In genomic region chr17:44205962-44206824, GRCh38 we compare ENCODE assay signal across 11 cellular contexts. TPM values are rescaled to one million over a fixed set of nuclear protein-coding genes. Genes with fewer than 3 reads are reported as not detected.
DNase-seq lines count a peak whose midpoint lies in the region; ATAC-seq, FAIRE-seq and TF ChIP-seq lines count a peak whose summit lies in the region.
"Had no signal": no experiment of that assay in that cellular context is flagged by ENCODE, and none has a peak within 500 bp of the region (broad histone marks: within the 10 kb centered on the region; RNA-seq: fewer than 3 reads in every experiment).

No MANE protein-coding gene starts in this region.

- H3K4me3 ChIP-seq in HepG2 (replicated peaks in 1 of 3; ENCODE audit: insufficient read depth in 1 of 3, low read depth in 2 of 3, low read length in 3 of 3): no peak overlapping the region
- no peak overlapping the region for H3K4me3 ChIP-seq in right lobe of liver
- H3K4me3 ChIP-seq in RWPE2 (ENCODE audit: severe bottlenecking): no peak overlapping the region
- H3K4me3 ChIP-seq in fibroblast of mammary gland (ENCODE audit: control insufficient read depth, low read depth, low read length): no peak overlapping the region
- H3K4me3 ChIP-seq: suprapubic skin had no signal

- no peak overlapping the region for H3K4me2 ChIP-seq in HepG2 (ENCODE audit: low read depth, low read length)

- no TSS peak for BruUV-seq in HepG2 (replicated peaks; lab: Mats Ljungman, UMichigan)

- 83% methylated on average over 13 of the region's 13 CpGs for WGBS in HepG2 (ENCODE audit: low lambda C conversion rate)
- 57% methylated on average over 7 of the region's 13 CpGs for WGBS in right lobe of liver (ENCODE audit: insufficient coverage, low coverage, low lambda C conversion rate, missing lambda C conversion rate)

- TF ChIP-seq EP300 in HepG2 (IDR thresholded peaks at IDR 0.05; ENCODE audit: low read depth in 2 of 2, low read length in 2 of 2) (no peak), HepG2 (CRISPR knock-in tag; IDR thresholded peaks at IDR 0.05; ENCODE audit: borderline replicate concordance) (no peak)

- H3K27ac ChIP-seq in HepG2 (ENCODE audit: extremely low read length, insufficient read depth, low read length) (no peak overlapping the region), right lobe of liver (no peak overlapping the region), RWPE2 (ENCODE audit: poor library complexity, severe bottlenecking) (peak overlapping the region; percentile 47)
- H3K27ac ChIP-seq: suprapubic skin had no signal

- peaks cover 23% of the 10 kb centered on the region for H3K4me1 ChIP-seq in HepG2 (ENCODE audit: insufficient read depth, low read length)
- peaks cover 0 to 7% (median 0%) of the 10 kb centered on the region in 4 donors for H3K4me1 ChIP-seq in right lobe of liver
- peaks cover 39% of the 10 kb centered on the region for H3K4me1 ChIP-seq in RWPE2 (ENCODE audit: insufficient read depth, poor library complexity, severe bottlenecking)

- no peak overlapping the region for H2AFZ ChIP-seq in HepG2 (ENCODE audit: low read length)

- H3K36me3 ChIP-seq in HepG2 (replicated peaks in 1 of 2; ENCODE audit: control insufficient read depth in 1 of 2, insufficient read depth in 2 of 2, low read length in 2 of 2) (peaks cover 18 to 39% of the 10 kb centered on the region in 2 experiments), right lobe of liver (peaks cover 0 to 37% (median 15%) of the 10 kb centered on the region in 4 donors), RWPE2 (ENCODE audit: low read depth) (peaks cover 38% of the 10 kb centered on the region)

- H3K9me3 Mint-ChIP-seq in type B pancreatic cell: no peaks in the 10 kb centered on the region

- H3K27ac Mint-ChIP-seq in type B pancreatic cell: peak overlapping the region; percentile 45

- FAIRE-seq in HepG2 (lab: Jason Lieb, UNC): no peak

- POLR2A ChIA-PET in HepG2 (lab: Yijun Ruan, JAX): interaction anchor here (1.2 to 2.1 kb wide), 5 partner anchors 11 to 68 kb away, joined by 3 to 9 read pairs (median 4); partner anchors contain the start of gene TMUB2

- no peaks in the 10 kb centered on the region for H3K27me3 Mint-ChIP-seq in type B pancreatic cell

- in situ Hi-C loops in HepG2 (cut with HindIII; ENCODE audit: extremely low pct_ligation_motif_present, low pct_unique_long_range_greater_than_20kb): no loop called here

- H3K79me2 ChIP-seq in HepG2 (ENCODE audit: insufficient read depth, low read length): no peaks in the 10 kb centered on the region

- H3K4me3 Mint-ChIP-seq in type B pancreatic cell: no peak overlapping the region

- no peaks in the 10 kb centered on the region for H3K27me3 ChIP-seq in HepG2 (ENCODE audit: control insufficient read depth in 1 of 2, insufficient read depth in 2 of 2, low read length in 2 of 2)
- no peaks in the 10 kb centered on the region for H3K27me3 ChIP-seq in right lobe of liver
- no peaks in the 10 kb centered on the region for H3K27me3 ChIP-seq in RWPE2 (ENCODE audit: insufficient read depth, poor library complexity, severe bottlenecking)
- H3K27me3 ChIP-seq: suprapubic skin had no signal

- intact Hi-C loops in HepG2 (cut with micrococcal nuclease; ENCODE audit: unreplicated experiment): no loop called here
- intact Hi-C loops in right lobe of liver (cut with DNase I): no loop called here

- peak; percentile 9 to 16; a peak in 1 of 4 replicates for TF ChIP-seq POLR2A in HepG2 (IDR thresholded peaks at IDR 0.05; ENCODE audit: insufficient read depth in 1 of 2, low read depth in 2 of 2, low read length in 2 of 2)
- TF ChIP-seq POLR2A in right lobe of liver (IDR thresholded peaks at IDR 0.05): no peak

- TF ChIP-seq CTCF in HepG2 (CRISPR knock-in tag; IDR thresholded peaks at IDR 0.05) (no peak), right lobe of liver (IDR thresholded peaks at IDR 0.05) (no peak), RWPE2 (IDR thresholded peaks at IDR 0.05; ENCODE audit: poor library complexity, severe bottlenecking) (no peak), fibroblast of mammary gland (conservative IDR thresholded peaks at IDR 0.05; ENCODE audit: control insufficient read depth, insufficient read depth, low read depth, low read length) (peak; percentile 19), type B pancreatic cell (conservative IDR thresholded peaks at IDR 0.05) (peak; percentile 27)

- H3K9me3 ChIP-seq in HepG2 (ENCODE audit: low read length) (no peaks in the 10 kb centered on the region), right lobe of liver (no peaks in the 10 kb centered on the region), RWPE2 (ENCODE audit: severe bottlenecking) (no peaks in the 10 kb centered on the region)
- H3K9me3 ChIP-seq: suprapubic skin had no signal

- ATAC-seq in HepG2 (0 out of 3 replicates have a peak, but pooled peaks have one; percentile 3), right lobe of liver (no peak), RWPE2 (ENCODE audit: low read depth) (no peak)

- no peak overlapping the region for H3K9ac ChIP-seq in HepG2 (ENCODE audit: insufficient read depth, low read depth, low read length)

- TF ChIP-seq RAD21 in HepG2 (CRISPR knock-in tag; IDR thresholded peaks at IDR 0.05): no peak

- peaks cover 12% of the 10 kb centered on the region for H3K4me1 Mint-ChIP-seq in type B pancreatic cell (ENCODE audit: unreplicated experiment)

- DNase-seq in HepG2 (ENCODE audit: low spot score) (no peak), right lobe of liver (no peak), RWPE2 (ENCODE audit: low spot score) (no peak), fibroblast of mammary gland (ENCODE audit: low read depth) (no peak), type B pancreatic cell (ENCODE audit: extremely low spot score, unreplicated experiment) (no peak), HUDEP-2 (lab: John Stamatoyannopoulos, UW; ENCODE audit: unreplicated experiment in 76 of 76) (no peak), activated gamma-delta T cell (lab: John Stamatoyannopoulos, UW) (no peak), superior temporal gyrus (ENCODE audit: extremely low spot score) (no peak)
- DNase-seq: stimulated activated CD4-positive, alpha-beta T cell treated with anti-CD3 and anti-CD28 coated beads, Interleukin-2, amount 100 ng/mL, for 24 hours had no signal

- no peaks in the 10 kb centered on the region for H4K20me1 ChIP-seq in HepG2 (ENCODE audit: insufficient read depth, low read length)

- H3K36me3 Mint-ChIP-seq in type B pancreatic cell: peaks cover 8% of the 10 kb centered on the region

- CTCF ChIA-PET in HepG2 (lab: Yijun Ruan, JAX; ENCODE audit: low intra/inter-chr PET ratio, low total read pairs): no interaction called here

RNA-seq across cellular contexts. Expression of gene ATXN7L3, which starts 6.5 kb away (rescaled TPM):
- total RNA-seq in HepG2 (2016; rRNA removed; fragmentation: Illumina TruSeq; extraction: Trizol) (45.7 and 59.1 TPM in 2 replicates), right lobe of liver (10 to 100 TPM; 20.3 to 26.8 (median 22.1) TPM), type B pancreatic cell (ENCODE audit: low replicate concordance) (96.7 and 111 TPM in 2 replicates)
- total RNA-seq in HepG2 (2016; cell fraction: cytosol; rRNA removed; fragmentation: Illumina TruSeq; extraction: Trizol; ENCODE audit: low read depth): 12.2 and 14.1 TPM in 2 replicates
- 42.7 and 60.0 TPM in 2 replicates for total RNA-seq in HepG2 (2016; cell fraction: insoluble cytoplasmic fraction; rRNA removed; fragmentation: Illumina TruSeq; extraction: Trizol)
- 45.9 and 46.8 TPM in 2 replicates for total RNA-seq in HepG2 (2016; cell fraction: membrane; rRNA removed; fragmentation: Illumina TruSeq; extraction: Trizol)
- total RNA-seq in HepG2 (2016; cell fraction: nucleus; rRNA removed; fragmentation: Illumina TruSeq; extraction: Trizol): 42.7 and 44.6 TPM in 2 replicates
- 44.5 and 49.3 TPM in 2 replicates for polyA plus RNA-seq in HepG2 (2011; rRNA removed)
- 39.5 and 41.0 TPM in 2 replicates for polyA plus RNA-seq in HepG2 (2011; cell fraction: cytosol; rRNA removed)
- 121 and 131 TPM in 2 replicates for polyA plus RNA-seq in HepG2 (2011; cell fraction: nucleus; rRNA removed)
- 37.8 and 38.4 TPM in 2 replicates for polyA plus RNA-seq in HepG2 (2012)
- 7.6 and 9.2 TPM in 2 replicates for polyA plus RNA-seq in HepG2 (2016; cell fraction: cytosol; fragmentation: Illumina TruSeq; extraction: Trizol; ENCODE audit: low read depth)
- 50.4 and 54.3 TPM in 2 replicates for polyA plus RNA-seq in HepG2 (2016; cell fraction: insoluble cytoplasmic fraction; fragmentation: Illumina TruSeq; extraction: Trizol; ENCODE audit: low read depth)
- 32.8 and 36.7 TPM in 2 replicates for polyA plus RNA-seq in HepG2 (2016; cell fraction: membrane; fragmentation: Illumina TruSeq; extraction: Trizol; ENCODE audit: low read depth)
- polyA plus RNA-seq in HepG2 (2016; cell fraction: nucleus; fragmentation: Illumina TruSeq; extraction: Trizol; ENCODE audit: insufficient read depth, low read depth): 81.5 and 96.7 TPM in 2 replicates
- 65.3 and 85.1 TPM in 2 replicates for polyA minus RNA-seq in HepG2 (2011; rRNA and poly(A)+ RNA removed; ENCODE audit: low replicate concordance)
- 25.4 and 26.4 TPM in 2 replicates for polyA minus RNA-seq in HepG2 (2011; cell fraction: cytosol; rRNA and poly(A)+ RNA removed)
- 47.9 and 72.6 TPM in 2 replicates for polyA minus RNA-seq in HepG2 (2011; cell fraction: nucleus; rRNA and poly(A)+ RNA removed)

RNA-seq across cellular contexts. Expression of gene UBTF, which starts 13.3 kb away (rescaled TPM):
- total RNA-seq in HepG2 (2016; rRNA removed; fragmentation: Illumina TruSeq; extraction: Trizol) (52.1 and 60.9 TPM in 2 replicates), right lobe of liver (10 to 100 TPM; 22.3 to 35.9 (median 32.0) TPM), type B pancreatic cell (ENCODE audit: low replicate concordance) (85.7 and 101 TPM in 2 replicates)
- 13.2 and 14.5 TPM in 2 replicates for total RNA-seq in HepG2 (2016; cell fraction: cytosol; rRNA removed; fragmentation: Illumina TruSeq; extraction: Trizol; ENCODE audit: low read depth)
- total RNA-seq in HepG2 (2016; cell fraction: insoluble cytoplasmic fraction; rRNA removed; fragmentation: Illumina TruSeq; extraction: Trizol): 46.2 and 61.5 TPM in 2 replicates
- total RNA-seq in HepG2 (2016; cell fraction: membrane; rRNA removed; fragmentation: Illumina TruSeq; extraction: Trizol): 33.7 and 33.9 TPM in 2 replicates
- 43.5 and 47.5 TPM in 2 replicates for total RNA-seq in HepG2 (2016; cell fraction: nucleus; rRNA removed; fragmentation: Illumina TruSeq; extraction: Trizol)
- polyA plus RNA-seq in HepG2 (2011; rRNA removed): 15.2 and 16.1 TPM in 2 replicates
- 9.1 and 10.0 TPM in 2 replicates for polyA plus RNA-seq in HepG2 (2011; cell fraction: cytosol; rRNA removed)
- polyA plus RNA-seq in HepG2 (2011; cell fraction: nucleus; rRNA removed): 35.4 and 41.3 TPM in 2 replicates
- 27.8 and 33.4 TPM in 2 replicates for polyA plus RNA-seq in HepG2 (2012)
- polyA plus RNA-seq in HepG2 (2016; cell fraction: cytosol; fragmentation: Illumina TruSeq; extraction: Trizol; ENCODE audit: low read depth): 8.6 and 8.7 TPM in 2 replicates
- 57.4 and 68.3 TPM in 2 replicates for polyA plus RNA-seq in HepG2 (2016; cell fraction: insoluble cytoplasmic fraction; fragmentation: Illumina TruSeq; extraction: Trizol; ENCODE audit: low read depth)
- polyA plus RNA-seq in HepG2 (2016; cell fraction: membrane; fragmentation: Illumina TruSeq; extraction: Trizol; ENCODE audit: low read depth): 21.7 and 23.2 TPM in 2 replicates
- 93.7 and 94.2 TPM in 2 replicates for polyA plus RNA-seq in HepG2 (2016; cell fraction: nucleus; fragmentation: Illumina TruSeq; extraction: Trizol; ENCODE audit: insufficient read depth, low read depth)
- polyA minus RNA-seq in HepG2 (2011; rRNA and poly(A)+ RNA removed; ENCODE audit: low replicate concordance): 11.5 and 30.7 TPM in 2 replicates
- 8.2 and 9.9 TPM in 2 replicates for polyA minus RNA-seq in HepG2 (2011; cell fraction: cytosol; rRNA and poly(A)+ RNA removed)
- polyA minus RNA-seq in HepG2 (2011; cell fraction: nucleus; rRNA and poly(A)+ RNA removed): 29.7 and 33.2 TPM in 2 replicates

RNA-seq across cellular contexts. Expression of gene TMUB2, which starts 19.4 kb away (rescaled TPM):
- 18.7 and 26.9 TPM in 2 replicates for total RNA-seq in HepG2 (2016; rRNA removed; fragmentation: Illumina TruSeq; extraction: Trizol)
- 9.7 and 10.5 TPM in 2 replicates for total RNA-seq in HepG2 (2016; cell fraction: cytosol; rRNA removed; fragmentation: Illumina TruSeq; extraction: Trizol; ENCODE audit: low read depth)
- 17.2 and 28.2 TPM in 2 replicates for total RNA-seq in HepG2 (2016; cell fraction: insoluble cytoplasmic fraction; rRNA removed; fragmentation: Illumina TruSeq; extraction: Trizol)
- 18.3 and 23.2 TPM in 2 replicates for total RNA-seq in HepG2 (2016; cell fraction: membrane; rRNA removed; fragmentation: Illumina TruSeq; extraction: Trizol)
- 23.0 and 27.8 TPM in 2 replicates for total RNA-seq in HepG2 (2016; cell fraction: nucleus; rRNA removed; fragmentation: Illumina TruSeq; extraction: Trizol)
- 50.8 and 55.5 TPM in 2 replicates for polyA plus RNA-seq in HepG2 (2011; rRNA removed)
- 41.4 and 47.9 TPM in 2 replicates for polyA plus RNA-seq in HepG2 (2011; cell fraction: cytosol; rRNA removed)
- 102 and 118 TPM in 2 replicates for polyA plus RNA-seq in HepG2 (2011; cell fraction: nucleus; rRNA removed)
- polyA plus RNA-seq in HepG2 (2012): 22.8 and 25.7 TPM in 2 replicates
- polyA plus RNA-seq in HepG2 (2016; cell fraction: cytosol; fragmentation: Illumina TruSeq; extraction: Trizol; ENCODE audit: low read depth): 8.4 and 10.1 TPM in 2 replicates
- 19.7 and 21.2 TPM in 2 replicates for polyA plus RNA-seq in HepG2 (2016; cell fraction: insoluble cytoplasmic fraction; fragmentation: Illumina TruSeq; extraction: Trizol; ENCODE audit: low read depth)
- polyA plus RNA-seq in HepG2 (2016; cell fraction: membrane; fragmentation: Illumina TruSeq; extraction: Trizol; ENCODE audit: low read depth): 18.3 and 18.4 TPM in 2 replicates
- polyA plus RNA-seq in HepG2 (2016; cell fraction: nucleus; fragmentation: Illumina TruSeq; extraction: Trizol; ENCODE audit: insufficient read depth, low read depth): 62.7 and 64.3 TPM in 2 replicates
- 28.1 and 44.6 TPM in 2 replicates for polyA minus RNA-seq in HepG2 (2011; rRNA and poly(A)+ RNA removed; ENCODE audit: low replicate concordance)
- 13.8 and 15.3 TPM in 2 replicates for polyA minus RNA-seq in HepG2 (2011; cell fraction: cytosol; rRNA and poly(A)+ RNA removed)
- 21.1 and 21.4 TPM in 2 replicates for polyA minus RNA-seq in HepG2 (2011; cell fraction: nucleus; rRNA and poly(A)+ RNA removed)
- 10 to 100 TPM; 13.8 to 18.0 (median 15.7) TPM for total RNA-seq in right lobe of liver
- total RNA-seq in type B pancreatic cell (ENCODE audit: low replicate concordance): 39.5 and 40.0 TPM in 2 replicates

RNA-seq across cellular contexts. Expression of gene ASB16, which starts 35.7 kb away (rescaled TPM):
- total RNA-seq in HepG2 (2016; rRNA removed; fragmentation: Illumina TruSeq; extraction: Trizol): 0.07 TPM in 1 of 2 replicates, not detected in the other
- total RNA-seq in HepG2 (2016; cell fraction: cytosol; rRNA removed; fragmentation: Illumina TruSeq; extraction: Trizol; ENCODE audit: low read depth): not detected in 2 replicates
- total RNA-seq in HepG2 (2016; cell fraction: insoluble cytoplasmic fraction; rRNA removed; fragmentation: Illumina TruSeq; extraction: Trizol): not detected in 2 replicates
- total RNA-seq in HepG2 (2016; cell fraction: membrane; rRNA removed; fragmentation: Illumina TruSeq; extraction: Trizol): not detected in 2 replicates
- not detected in 2 replicates for total RNA-seq in HepG2 (2016; cell fraction: nucleus; rRNA removed; fragmentation: Illumina TruSeq; extraction: Trizol)
- 0.05 TPM in 1 of 2 replicates, not detected in the other for polyA plus RNA-seq in HepG2 (2011; rRNA removed)
- polyA plus RNA-seq in HepG2 (2011; cell fraction: cytosol; rRNA removed): 0.04 and 0.10 TPM in 2 replicates
- polyA plus RNA-seq in HepG2 (2011; cell fraction: nucleus; rRNA removed): 0.45 and 0.47 TPM in 2 replicates
- 0.47 and 0.64 TPM in 2 replicates for polyA plus RNA-seq in HepG2 (2012)
- not detected in 2 replicates for polyA plus RNA-seq in HepG2 (2016; cell fraction: cytosol; fragmentation: Illumina TruSeq; extraction: Trizol; ENCODE audit: low read depth)
- polyA plus RNA-seq in HepG2 (2016; cell fraction: insoluble cytoplasmic fraction; fragmentation: Illumina TruSeq; extraction: Trizol; ENCODE audit: low read depth): not detected in 2 replicates
- not detected in 2 replicates for polyA plus RNA-seq in HepG2 (2016; cell fraction: membrane; fragmentation: Illumina TruSeq; extraction: Trizol; ENCODE audit: low read depth)
- not detected in 2 replicates for polyA plus RNA-seq in HepG2 (2016; cell fraction: nucleus; fragmentation: Illumina TruSeq; extraction: Trizol; ENCODE audit: insufficient read depth, low read depth)
- 0.09 and 0.40 TPM in 2 replicates for polyA minus RNA-seq in HepG2 (2011; rRNA and poly(A)+ RNA removed; ENCODE audit: low replicate concordance)
- not detected in 2 replicates for polyA minus RNA-seq in HepG2 (2011; cell fraction: cytosol; rRNA and poly(A)+ RNA removed)
- not detected in 2 replicates for polyA minus RNA-seq in HepG2 (2011; cell fraction: nucleus; rRNA and poly(A)+ RNA removed)
- 1 to 10 TPM in 1 of 6 experiments, not detected in 5; 1.5 TPM for total RNA-seq in right lobe of liver
- 0.68 TPM in 1 of 2 replicates, not detected in the other for total RNA-seq in type B pancreatic cell (ENCODE audit: low replicate concordance)
- total RNA-seq: dermis microvascular lymphatic vessel endothelial cell, suprapubic skin had no signal

Comparison
In these comparisons a context has a peak if more than half of its experiments do, and no peak if none do; other contexts are left out.
1. CTCF ChIP-seq: peak in fibroblast of mammary gland (single experiment) and type B pancreatic cell (single experiment); none in HepG2 (single experiment), right lobe of liver (0 of 4) and RWPE2 (single experiment).